1 cellular context compared by ENCODE assay signal in the genomic region with DNA sequence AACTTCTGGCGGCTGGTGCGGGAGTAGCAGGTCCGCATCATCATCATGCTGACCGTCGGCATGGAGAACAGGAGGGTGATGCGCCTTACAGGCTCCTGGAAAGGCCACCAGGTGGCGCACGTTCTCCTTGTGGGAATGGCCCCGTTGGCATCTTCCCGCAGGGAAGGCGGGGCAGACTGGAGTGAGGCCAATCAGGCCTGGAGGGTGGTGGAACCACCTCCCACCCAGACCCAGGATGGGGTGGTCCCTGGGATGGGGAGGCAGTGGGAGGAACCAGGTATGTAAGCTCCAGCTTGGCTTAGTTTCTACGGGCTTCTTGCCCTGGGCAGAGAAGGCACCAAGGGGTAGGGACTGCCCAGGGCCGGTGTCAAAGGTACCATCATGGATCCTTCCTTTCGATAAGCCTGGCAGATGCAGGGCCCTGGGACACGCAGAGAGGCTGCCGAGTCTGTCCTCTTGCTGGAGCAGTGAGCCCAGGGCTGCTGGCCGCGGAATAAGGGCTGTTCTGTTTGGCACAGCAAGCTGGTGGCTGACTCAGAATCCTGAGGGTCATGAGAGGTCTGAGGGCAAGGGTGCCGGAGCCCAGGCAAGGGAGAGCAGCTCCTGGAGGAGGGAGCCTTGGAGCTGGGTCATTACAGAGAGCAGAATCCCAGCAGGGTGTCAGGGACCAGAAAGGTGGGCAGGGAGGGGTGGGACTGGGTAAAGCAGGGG.
A peak's percentile ranks its signal among the peaks of the same experiment; 100 is the strongest.
TF ChIP-seq lines count a peak whose summit lies in the region.

No MANE protein-coding gene starts in this region.

TF ChIP-seq in IMR-90, 13 proteins besides CTCF, POLR2A, EP300 and RAD21:
- TF ChIP-seq MXI1 (IDR thresholded peaks at IDR 0.05; ENCODE audit: borderline replicate concordance, low read depth, low read length) (0 out of 2 replicates have a peak, but pooled peaks have one; percentile 32), SMC3 (IDR thresholded peaks at IDR 0.05; ENCODE audit: low read depth, low read length) (peak; percentile 60), NFE2L2 (IDR thresholded peaks at IDR 0.05; ENCODE audit: low read depth, low read length) (no peak), BHLHE40 (IDR thresholded peaks at IDR 0.05; ENCODE audit: low read depth, low read length) (no peak), FOS (IDR thresholded peaks at IDR 0.05; ENCODE audit: low read depth, low read length) (no peak), MAZ (IDR thresholded peaks at IDR 0.05; ENCODE audit: borderline replicate concordance, low read depth, low read length) (peak; percentile 59; the same call in 1 of the 2 replicates), RCOR1 (IDR thresholded peaks at IDR 0.05; ENCODE audit: insufficient replicate concordance, low read length) (no peak), CHD1 (IDR thresholded peaks at IDR 0.05; ENCODE audit: low read depth, low read length) (no peak), USF2 (IDR thresholded peaks at IDR 0.05; ENCODE audit: low read depth, low read length) (no peak), MAFK (IDR thresholded peaks at IDR 0.05; ENCODE audit: low read depth, low read length) (no peak), RFX5 (IDR thresholded peaks at IDR 0.05; ENCODE audit: low read depth, low read length) (no peak), CEBPB (IDR thresholded peaks at IDR 0.05; ENCODE audit: low read depth, low read length) (no peak)
- TF ChIP-seq, protein P1, sequence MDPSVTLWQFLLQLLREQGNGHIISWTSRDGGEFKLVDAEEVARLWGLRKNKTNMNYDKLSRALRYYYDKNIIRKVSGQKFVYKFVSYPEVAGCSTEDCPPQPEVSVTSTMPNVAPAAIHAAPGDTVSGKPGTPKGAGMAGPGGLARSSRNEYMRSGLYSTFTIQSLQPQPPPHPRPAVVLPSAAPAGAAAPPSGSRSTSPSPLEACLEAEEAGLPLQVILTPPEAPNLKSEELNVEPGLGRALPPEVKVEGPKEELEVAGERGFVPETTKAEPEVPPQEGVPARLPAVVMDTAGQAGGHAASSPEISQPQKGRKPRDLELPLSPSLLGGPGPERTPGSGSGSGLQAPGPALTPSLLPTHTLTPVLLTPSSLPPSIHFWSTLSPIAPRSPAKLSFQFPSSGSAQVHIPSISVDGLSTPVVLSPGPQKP (IDR thresholded peaks at IDR 0.05; ENCODE audit: borderline replicate concordance, low read depth, low read length): no peak
